Comparison of ENCODE assay signal across 17 cellular contexts in the genomic region with DNA sequence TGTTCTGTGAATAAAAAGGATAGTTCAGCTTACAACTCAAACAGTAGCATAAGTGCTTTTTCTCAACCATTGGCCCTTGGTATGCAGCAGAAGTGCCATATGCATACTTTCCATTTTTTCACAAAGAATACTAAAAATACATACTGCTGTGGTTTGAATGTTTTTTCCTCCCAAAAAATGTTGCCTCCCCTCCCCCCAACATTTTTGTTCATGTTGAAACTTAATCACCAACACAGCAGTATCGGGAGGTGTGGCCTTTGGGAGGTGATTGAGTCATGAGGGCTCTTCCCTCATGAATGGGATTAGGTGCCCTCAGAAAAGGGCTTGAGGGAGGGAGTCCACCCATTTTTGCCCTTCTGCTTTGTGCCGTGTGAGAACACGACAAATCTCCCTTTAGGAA.
DNase-seq lines count a peak whose midpoint lies in the region; ATAC-seq, FAIRE-seq and TF ChIP-seq lines count a peak whose summit lies in the region.
"Had no signal": no experiment of that assay in that cellular context is flagged by ENCODE, and none has a peak within 500 bp of the region (broad histone marks: within the 10 kb centered on the region; RNA-seq: fewer than 3 reads in every experiment).

No MANE protein-coding gene starts in this region.

- CTCF ChIA-PET in BJ (lab: Yijun Ruan, JAX), result no interaction called here

- H3K4me3 Mint-ChIP-seq in GM23338, result no peak overlapping the region
- H3K4me3 Mint-ChIP-seq: mesothelial cell of epicardium; T-helper 1 cell treated with Interleukin-12 subunit alpha and Interleukin-12 subunit beta and Interleukin-4 antibody, amounts not matched to agents 30 μg/mL and 1 μg/mL, for 36 hours had no signal

- peaks cover 4% of the 10 kb centered on the region for H3K27me3 Mint-ChIP-seq in GM23338 (ENCODE audit: insufficient read depth, low read depth, poor library complexity)

- peak; percentile 39 for DNase-seq in BJ (ENCODE audit: low read depth)
- no peak for DNase-seq in GM23338 (ENCODE audit: low spot score)
- DNase-seq in brain microvascular endothelial cell, result peak; percentile 77
- no peak for DNase-seq in left lung
- no peak for DNase-seq in NCI-H748 (lab: John Stamatoyannopoulos, UW; ENCODE audit: unreplicated experiment)
- no peak for DNase-seq in GM12892 (ENCODE audit: insufficient read length)
- DNase-seq: aorta, DND-41, NCI-H2081, ovary had no signal

- no peaks in the 10 kb centered on the region for H3K79me2 ChIP-seq in GM23338 (replicated peaks; ENCODE audit: insufficient read depth)

- POLR2A ChIA-PET in BJ (lab: Charles Lee), result no interaction called here

- no peak for FAIRE-seq in GM12892 (lab: Jason Lieb, UNC)
- FAIRE-seq: frontal cortex had no signal

- TF ChIP-seq CTCF in BJ (IDR thresholded peaks at IDR 0.05; ENCODE audit: insufficient read depth, low read depth, low read length) (no peak), GM23338 (conservative IDR thresholded peaks at IDR 0.05; ENCODE audit: low read depth in 2 of 2) (no peak), brain microvascular endothelial cell (IDR thresholded peaks at IDR 0.05; ENCODE audit: low read depth, low read length, missing control alignments) (no peak), left lung (IDR thresholded peaks at IDR 0.05) (no peak)

- intact Hi-C loops in left lung (cut with DNase I), result no loop called here

- no peak overlapping the region for H2AFZ ChIP-seq in GM23338

- H3F3A ChIP-seq in GM23338 (replicated peaks; ENCODE audit: low read depth), result no peaks in the 10 kb centered on the region

- H3K27ac ChIP-seq in GM23338 (ENCODE audit: low read depth) (0 out of 2 replicates have a peak overlapping the region, but pooled peaks have one; percentile 9), brain microvascular endothelial cell (no peak overlapping the region), left lung (no peak overlapping the region)
- H3K27ac ChIP-seq: BLaER1 treated with 17β-estradiol and CSF1 and Interleukin-3, amounts not matched to agents 10 nM and 100 nM; ovary had no signal

- peaks cover 14% of the 10 kb centered on the region; the same call in 2 of the 3 replicates for H3K4me1 Mint-ChIP-seq in GM23338
- H3K4me1 Mint-ChIP-seq: mesothelial cell of epicardium had no signal

- H3K27me3 ChIP-seq in BJ (ENCODE audit: control insufficient read depth, insufficient read depth, low read length), result no peaks in the 10 kb centered on the region
- H3K27me3 ChIP-seq in GM23338 (ENCODE audit: insufficient read depth), result no peaks in the 10 kb centered on the region
- no peaks in the 10 kb centered on the region for H3K27me3 ChIP-seq in brain microvascular endothelial cell (replicated peaks)
- H3K27me3 ChIP-seq in left lung, result no peaks in the 10 kb centered on the region
- H3K27me3 ChIP-seq: BLaER1 treated with 17β-estradiol and CSF1 and Interleukin-3, amounts not matched to agents 10 nM and 100 nM; ovary had no signal

- peak overlapping the region; percentile 79; the same call in 1 of the 2 replicates for H3K27ac Mint-ChIP-seq in GM23338
- H3K27ac Mint-ChIP-seq: mesothelial cell of epicardium; T-helper 1 cell treated with Interleukin-12 subunit alpha and Interleukin-12 subunit beta and Interleukin-4 antibody, amounts not matched to agents 30 μg/mL and 1 μg/mL, for 36 hours had no signal

- H3K4me1 ChIP-seq in GM23338 (ENCODE audit: insufficient read depth) (peaks cover 6% of the 10 kb centered on the region), left lung (no peaks in the 10 kb centered on the region)
- H3K4me1 ChIP-seq: BLaER1 treated with 17β-estradiol and CSF1 and Interleukin-3, amounts not matched to agents 10 nM and 100 nM had no signal

- H3K4me2 ChIP-seq in GM23338, result no peak overlapping the region
- H3K4me2 ChIP-seq: BLaER1 treated with 17β-estradiol and CSF1 and Interleukin-3, amounts not matched to agents 10 nM and 100 nM had no signal

- H3K9me2 ChIP-seq in GM23338 (ENCODE audit: insufficient read depth), result no peaks in the 10 kb centered on the region

- peaks cover 7% of the 10 kb centered on the region; the same call in 2 of the 3 replicates for H3K36me3 Mint-ChIP-seq in GM23338 (ENCODE audit: low read depth)

- H3K36me3 ChIP-seq in BJ (ENCODE audit: control insufficient read depth, insufficient read depth, low read length) (no peaks in the 10 kb centered on the region), GM23338 (ENCODE audit: insufficient read depth) (no peaks in the 10 kb centered on the region), brain microvascular endothelial cell (replicated peaks) (no peaks in the 10 kb centered on the region), left lung (peaks cover 0 to 29% of the 10 kb centered on the region in 2 donors)
- H3K36me3 ChIP-seq: ovary had no signal

- no peak overlapping the region for H3K4me3 ChIP-seq in BJ (ENCODE audit: low read depth, low read length)
- H3K4me3 ChIP-seq in GM23338, result no peak overlapping the region
- H3K4me3 ChIP-seq in brain microvascular endothelial cell (ENCODE audit: low read depth, low read length), result no peak overlapping the region
- no peak overlapping the region for H3K4me3 ChIP-seq in left lung
- H3K4me3 ChIP-seq: BLaER1 treated with 17β-estradiol and CSF1 and Interleukin-3, amounts not matched to agents 10 nM and 100 nM; GM12878; ovary had no signal

- no peaks in the 10 kb centered on the region for H3K9me3 ChIP-seq in left lung
- H3K9me3 ChIP-seq: BLaER1 treated with 17β-estradiol and CSF1 and Interleukin-3, amounts not matched to agents 10 nM and 100 nM; ovary had no signal

- no peaks in the 10 kb centered on the region for H4K20me1 ChIP-seq in GM23338 (replicated peaks; ENCODE audit: insufficient read depth)
- H4K20me1 ChIP-seq: BLaER1 treated with 17β-estradiol and CSF1 and Interleukin-3, amounts not matched to agents 10 nM and 100 nM had no signal

- no peak; the same call in 2 of the 3 replicates for ATAC-seq in GM23338
- peak; percentile 24 for ATAC-seq in left lung
- ATAC-seq in HG03565 (IDR thresholded peaks at IDR 0.05; ENCODE audit: unreplicated experiment), result no peak
- ATAC-seq: activated CD4-positive, CD25-positive, alpha-beta regulatory T cell treated with anti-CD3 and anti-CD28 coated beads, Interleukin-2, amount 50 U/mL, for 24 hours; GM12878 had no signal

- H3K9me3 Mint-ChIP-seq in GM23338, result no peaks in the 10 kb centered on the region
- H3K9me3 Mint-ChIP-seq: T-helper 1 cell treated with Interleukin-12 subunit alpha and Interleukin-12 subunit beta and Interleukin-4 antibody, amounts not matched to agents 30 μg/mL and 1 μg/mL, for 36 hours had no signal

- in situ Hi-C loops in brain microvascular endothelial cell (cut with HindIII; ENCODE audit: low pct_ligation_motif_present, low sequenced_read_pairs), result no loop called here

- no peak for TF ChIP-seq POLR2A in GM12892 (IDR thresholded peaks at IDR 0.05; ENCODE audit: low read depth, low read length)

TF ChIP-seq in GM23338, 12 proteins besides CTCF, POLR2A, EP300 and RAD21 (continues in another document):
- TF ChIP-seq JUNB (IDR thresholded peaks at IDR 0.05; ENCODE audit: unreplicated experiment) (no peak), EZH2 (IDR thresholded peaks at IDR 0.05; ENCODE audit: low read depth, unreplicated experiment) (no peak), ZNF331 (CRISPR knock-in tag; IDR thresholded peaks at IDR 0.05; ENCODE audit: low read depth) (no peak), REST (IDR thresholded peaks at IDR 0.05; ENCODE audit: unreplicated experiment) (no peak), ETS1 (IDR thresholded peaks at IDR 0.05) (no peak), STAT1 (IDR thresholded peaks at IDR 0.05; ENCODE audit: unreplicated experiment) (no peak), POLR2AphosphoS5 (IDR thresholded peaks at IDR 0.05; ENCODE audit: low read depth) (no peak), CREB1 (CRISPR knock-in tag; IDR thresholded peaks at IDR 0.05; ENCODE audit: low read depth) (no peak)

Comparison
In these comparisons a context has a peak if more than half of its experiments do, and no peak if none do; other contexts are left out.
1. DNase-seq: peak in BJ (single experiment) and brain microvascular endothelial cell (single experiment); none in GM23338 (single experiment), left lung (0 of 2), NCI-H748 (single experiment) and GM12892 (single experiment).